In the genomic region with DNA sequence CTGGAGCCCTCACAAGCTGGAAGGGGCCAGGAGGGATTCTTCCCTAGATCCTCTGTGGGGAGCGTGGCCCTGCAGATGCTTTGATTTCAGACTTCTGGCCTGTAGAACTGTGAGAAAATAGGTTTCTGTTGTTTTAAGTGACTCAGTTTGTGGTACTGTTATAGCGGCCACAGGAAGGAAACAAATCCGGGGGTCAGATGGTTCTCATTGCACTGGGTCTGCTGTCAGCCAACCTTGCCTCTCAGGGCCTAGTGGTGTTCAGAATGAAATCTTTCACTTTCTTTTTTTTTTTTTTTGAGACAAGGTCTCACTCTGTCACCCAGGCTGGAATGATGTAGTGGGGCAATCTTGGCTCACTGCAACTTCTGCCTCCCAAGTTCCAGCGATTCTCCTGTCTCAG, we compare ENCODE assay signal across 8 cellular contexts.
DNase-seq lines count a peak whose midpoint lies in the region; ATAC-seq lines count a peak whose summit lies in the region.
"Not testable (repeated sequence)": the region's sequence is repeated elsewhere in the genome, so short reads cannot be mapped to it uniquely, and the experiment has no call there.

No MANE protein-coding gene starts in this region.

- H3K4me1 Mint-ChIP-seq in T-helper 17 cell; stimulated activated naive CD8-positive, alpha-beta T cell treated with anti-CD3 and anti-CD28 coated beads, Interleukin-15, amount 100 ng/mL, for 72 hours: not testable (repeated sequence)
- H3K4me1 Mint-ChIP-seq in immature natural killer cell: peaks cover 15 to 19% of the 10 kb centered on the region in 2 donors

- not testable (repeated sequence) for H3K36me3 Mint-ChIP-seq in T-helper 17 cell (ENCODE audit: low read depth); immature natural killer cell

- not testable (repeated sequence) for H3K27me3 Mint-ChIP-seq in T-helper 17 cell; immature natural killer cell (ENCODE audit: low read depth in 3 of 3); stimulated activated naive CD8-positive, alpha-beta T cell treated with anti-CD3 and anti-CD28 coated beads, Interleukin-15, amount 100 ng/mL, for 72 hours

- not testable (repeated sequence) for H3K9me3 ChIP-seq in T-helper 17 cell (ENCODE audit: control insufficient read depth, low read length, poor library complexity, severe bottlenecking)

- not testable (repeated sequence) for H3K27ac Mint-ChIP-seq in T-helper 17 cell; stimulated activated naive CD8-positive, alpha-beta T cell treated with anti-CD3 and anti-CD28 coated beads, Interleukin-15, amount 100 ng/mL, for 72 hours
- H3K27ac Mint-ChIP-seq in immature natural killer cell: peak overlapping the region in 5 of 6 donors; percentile 56 to 89 (median 78)

- not testable (repeated sequence) for H3K4me3 Mint-ChIP-seq in T-helper 17 cell; stimulated activated naive CD8-positive, alpha-beta T cell treated with anti-CD3 and anti-CD28 coated beads, Interleukin-15, amount 100 ng/mL, for 72 hours
- H3K4me3 Mint-ChIP-seq in immature natural killer cell: peak overlapping the region; percentile 5 to 72 (median 38)

- ATAC-seq in GM18861 (IDR thresholded peaks at IDR 0.05; ENCODE audit: unreplicated experiment) (peak; percentile 93), GM21381 (IDR thresholded peaks at IDR 0.05; ENCODE audit: unreplicated experiment) (peak; percentile 90), HG02678 (IDR thresholded peaks at IDR 0.05; ENCODE audit: unreplicated experiment) (peak; percentile 70), HG03139 (IDR thresholded peaks at IDR 0.05; ENCODE audit: unreplicated experiment) (peak; percentile 61), T-helper 17 cell (peak; percentile 55)
- peak; percentile 99 for ATAC-seq in stimulated activated naive CD8-positive, alpha-beta T cell treated with anti-CD3 and anti-CD28 coated beads, Interleukin-15, amount 100 ng/mL, for 72 hours

- not testable (repeated sequence) for H3K9me3 Mint-ChIP-seq in immature natural killer cell; stimulated activated naive CD8-positive, alpha-beta T cell treated with anti-CD3 and anti-CD28 coated beads, Interleukin-15, amount 100 ng/mL, for 72 hours

- DNase-seq in T-helper 17 cell: not testable (repeated sequence)
- DNase-seq in activated gamma-delta T cell treated with Interleukin-2 at 50 U/mL for 16 hours (peak; percentile 36), immature natural killer cell (peak; percentile 71 to 78 (median 75))
- DNase-seq in stimulated activated naive CD8-positive, alpha-beta T cell treated with anti-CD3 and anti-CD28 coated beads, Interleukin-15, amount 100 ng/mL, for 72 hours: peak in 1 of 2 donors; percentile 69
